ENCODE assay signal across 8 cellular contexts in the genomic region with DNA sequence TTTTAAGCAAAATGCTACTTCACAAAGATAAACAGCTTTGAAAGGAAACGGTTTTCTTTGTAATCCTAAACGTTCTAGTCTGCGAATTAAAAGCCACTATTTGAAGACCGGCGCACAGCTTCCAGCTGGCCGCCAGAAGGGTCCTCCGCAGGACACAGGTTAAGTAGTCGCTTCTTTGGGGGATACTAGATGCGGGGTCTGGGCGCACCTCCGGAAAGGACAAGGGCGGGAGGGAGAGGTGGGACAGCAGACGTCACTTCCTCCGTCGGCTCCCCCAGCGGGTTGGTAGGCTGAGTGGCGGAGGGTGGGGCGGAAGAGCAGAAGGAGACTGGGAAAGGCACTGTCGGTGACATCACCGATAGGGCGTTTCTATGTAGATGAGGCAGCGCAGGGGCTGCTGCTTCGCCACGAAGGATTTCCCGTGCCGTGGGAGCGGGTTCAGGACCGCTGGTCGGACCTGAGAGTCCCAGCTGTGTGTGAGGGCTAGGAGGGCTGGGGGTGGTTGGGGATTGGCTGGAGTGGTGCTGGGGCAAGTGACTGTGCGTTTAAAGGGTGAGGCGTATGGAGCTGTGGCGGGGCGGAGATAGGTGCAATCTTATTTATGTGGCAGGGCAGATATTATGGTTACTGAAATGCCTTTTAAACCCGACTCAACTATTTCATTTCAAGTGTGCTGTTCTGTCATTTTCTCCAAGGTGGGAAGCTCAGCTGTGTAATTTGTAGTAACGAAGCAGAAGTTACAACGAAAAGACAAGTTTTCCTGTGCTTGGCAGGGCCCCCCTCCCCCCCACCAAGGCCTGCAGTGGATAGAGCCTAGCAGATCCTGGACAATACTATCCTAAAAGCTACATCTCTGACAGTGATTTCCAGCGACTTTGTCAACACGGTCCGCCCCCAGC.
DNase-seq lines count a peak whose midpoint lies in the region; ATAC-seq and TF ChIP-seq lines count a peak whose summit lies in the region.
"Not testable (repeated sequence)": the region's sequence is repeated elsewhere in the genome, so short reads cannot be mapped to it uniquely, and the experiment has no call there.

No MANE protein-coding gene starts in this region.

- H3K36me3 Mint-ChIP-seq in immature natural killer cell: not testable (repeated sequence)

- peak; percentile 63 for TF ChIP-seq POLR2A in GM19193 (IDR thresholded peaks at IDR 0.05; ENCODE audit: extremely low read depth, insufficient read depth, insufficient read length)

- peak overlapping the region; percentile 63 for H3K4me3 ChIP-seq in BLaER1
- H3K4me3 ChIP-seq in skeletal muscle satellite cell (ENCODE audit: low read length): peak overlapping the region; percentile 72

- H3K4me3 Mint-ChIP-seq in immature natural killer cell: peak overlapping the region; percentile 95 to 100 (median 99)

- H3K4me1 ChIP-seq in BLaER1: peaks cover 16% of the 10 kb centered on the region; the same call in 1 of the 2 replicates
- not testable (repeated sequence) for H3K4me1 ChIP-seq in skeletal muscle satellite cell (ENCODE audit: control insufficient read depth, insufficient read depth, low read length)

- not testable (repeated sequence) for H3K9me3 ChIP-seq in BLaER1; skeletal muscle satellite cell (replicated peaks; ENCODE audit: low read length)

- peak; percentile 91 for DNase-seq in NCI-H2227 (lab: John Stamatoyannopoulos, UW; ENCODE audit: unreplicated experiment)
- DNase-seq in caudate nucleus (lab: John Stamatoyannopoulos, UW): peak in 45 of 61 donors; percentile 10 to 87 (median 45)
- peak; percentile 73 to 84 (median 76) for DNase-seq in immature natural killer cell

- not testable (repeated sequence) for TF ChIP-seq CTCF in VCaP (conservative IDR thresholded peaks at IDR 0.05)

- peaks cover 14 to 16% of the 10 kb centered on the region in 2 donors for H3K4me1 Mint-ChIP-seq in immature natural killer cell

- H3K9me3 Mint-ChIP-seq in immature natural killer cell: not testable (repeated sequence)

- not testable (repeated sequence) for H4K20me1 ChIP-seq in BLaER1

- not testable (repeated sequence) for H3K27me3 Mint-ChIP-seq in immature natural killer cell (ENCODE audit: low read depth in 3 of 3)

- peak; percentile 98 for ATAC-seq in HG03280 (IDR thresholded peaks at IDR 0.05; ENCODE audit: unreplicated experiment)

- H3K27ac ChIP-seq in BLaER1: peak overlapping the region; percentile 79
- H3K27ac ChIP-seq in VCaP: peak overlapping the region; percentile 84
- peak overlapping the region; percentile 93 for H3K27ac ChIP-seq in caudate nucleus (ENCODE audit: low read depth, low read length)

- H3K36me3 ChIP-seq in BLaER1; skeletal muscle satellite cell (ENCODE audit: insufficient read depth, low read length): not testable (repeated sequence)

- H3K27me3 ChIP-seq in BLaER1; skeletal muscle satellite cell (ENCODE audit: control insufficient read depth, insufficient read depth, low read length): not testable (repeated sequence)

- peak overlapping the region; percentile 100 for H3K27ac Mint-ChIP-seq in immature natural killer cell

- H3K4me2 ChIP-seq in BLaER1 (peak overlapping the region; percentile 77), skeletal muscle satellite cell (ENCODE audit: low read length) (peak overlapping the region; percentile 80)

- H3K9ac ChIP-seq in BLaER1: peak overlapping the region; percentile 80
- H3K9ac ChIP-seq in skeletal muscle satellite cell (ENCODE audit: low read depth, low read length): peak overlapping the region; percentile 84

Comparison
In these comparisons a context has a peak if more than half of its experiments do, and no peak if none do; other contexts are left out.
1. Peak in every context shown above with its lines: DNase-seq, ATAC-seq, H3K4me3 ChIP-seq and H3K27ac ChIP-seq.